In the genomic region with DNA sequence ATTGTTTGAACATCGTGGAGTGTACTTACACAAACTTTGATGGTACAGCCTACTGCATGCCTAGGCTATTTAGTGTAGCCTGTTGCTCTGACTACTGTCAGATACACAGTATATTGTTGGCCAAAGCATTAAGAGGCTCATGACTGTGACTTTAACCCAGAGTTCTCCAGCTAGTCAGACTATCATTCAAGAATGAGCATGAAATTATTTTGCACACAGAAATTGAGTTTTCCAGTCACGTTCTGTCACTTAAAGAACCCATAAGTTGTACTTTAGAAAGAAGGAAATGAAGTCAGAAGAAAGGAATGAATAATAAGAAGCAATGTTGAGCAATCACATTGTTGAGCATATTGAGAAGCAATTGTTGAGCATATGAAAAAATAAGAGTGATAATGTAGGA, we compare ENCODE assay signal across 16 cellular contexts. TPM values are rescaled to one million over a fixed set of nuclear protein-coding genes. Genes with fewer than 3 reads are reported as not detected.
DNase-seq lines count a peak whose midpoint lies in the region; ATAC-seq and TF ChIP-seq lines count a peak whose summit lies in the region.
"Had no signal": no experiment of that assay in that cellular context is flagged by ENCODE, and none has a peak within 500 bp of the region (broad histone marks: within the 10 kb centered on the region; RNA-seq: fewer than 3 reads in every experiment).

No MANE protein-coding gene starts in this region.

- no peaks in the 10 kb centered on the region for H3K27me3 Mint-ChIP-seq in activated CD4-positive, alpha-beta T cell treated with anti-CD3 and anti-CD28 coated beads for 36 hours
- H3K27me3 Mint-ChIP-seq in activated CD4-positive, alpha-beta T cell treated with anti-CD3 and anti-CD28 coated beads, Interleukin-2, amount 10 ng/mL, durations not matched to agents 24 days and 14 days: no peaks in the 10 kb centered on the region
- H3K27me3 Mint-ChIP-seq: activated CD8-positive, alpha-beta T cell treated with anti-CD3 and anti-CD28 coated beads for 36 hours; activated naive CD8-positive, alpha-beta T cell treated with anti-CD3 and anti-CD28 coated beads, Interleukin-2, amount 50 U/mL, for 24 hours; T-cell had no signal

- H3K4me1 Mint-ChIP-seq in activated CD4-positive, alpha-beta T cell treated with anti-CD3 and anti-CD28 coated beads for 36 hours: peaks cover 9% of the 10 kb centered on the region
- peaks cover 8% of the 10 kb centered on the region for H3K4me1 Mint-ChIP-seq in activated CD4-positive, alpha-beta T cell treated with anti-CD3 and anti-CD28 coated beads, Interleukin-2, amount 10 ng/mL, durations not matched to agents 24 days and 14 days
- H3K4me1 Mint-ChIP-seq in stimulated activated effector memory CD8-positive, alpha-beta T cell treated with anti-CD3 and anti-CD28 coated beads, Interleukin-12 subunit alpha, Interleukin-12 subunit beta, amount 100 ng/mL, for 72 hours: peaks cover 4% of the 10 kb centered on the region

- intact Hi-C loops in activated CD4-positive, alpha-beta T cell treated with anti-CD3 and anti-CD28 coated beads for 36 hours (cut with DNase I, micrococcal nuclease): no loop called here
- intact Hi-C loops in activated CD4-positive, alpha-beta T cell treated with anti-CD3 and anti-CD28 coated beads, Interleukin-2, amount 10 ng/mL, durations not matched to agents 24 days and 14 days (cut with micrococcal nuclease): no loop called here

- H3K9ac ChIP-seq in SK-N-MC (ENCODE audit: insufficient read length): no peak overlapping the region

- CTCF ChIA-PET in activated CD4-positive, alpha-beta T cell treated with anti-CD3 and anti-CD28 coated beads for 36 hours (lab: Charles Lee): interaction anchor here (1.3 kb wide), 1 partner anchor 14 kb away, joined by 3 read pairs; no protein-coding TSS in a partner anchor

- H3K9me3 Mint-ChIP-seq in activated CD4-positive, alpha-beta T cell treated with anti-CD3 and anti-CD28 coated beads for 36 hours (ENCODE audit: low read depth): no peaks in the 10 kb centered on the region
- H3K9me3 Mint-ChIP-seq in activated CD4-positive, alpha-beta T cell treated with anti-CD3 and anti-CD28 coated beads, Interleukin-2, amount 10 ng/mL, durations not matched to agents 24 days and 14 days: no peaks in the 10 kb centered on the region
- no peaks in the 10 kb centered on the region for H3K9me3 Mint-ChIP-seq in stimulated activated effector memory CD8-positive, alpha-beta T cell treated with anti-CD3 and anti-CD28 coated beads, Interleukin-12 subunit alpha, Interleukin-12 subunit beta, amount 100 ng/mL, for 72 hours
- H3K9me3 Mint-ChIP-seq: activated CD8-positive, alpha-beta T cell treated with anti-CD3 and anti-CD28 coated beads for 36 hours; activated naive CD8-positive, alpha-beta T cell treated with anti-CD3 and anti-CD28 coated beads, Interleukin-2, amount 50 U/mL, for 24 hours; T-cell had no signal

- H3K4me3 Mint-ChIP-seq in activated CD4-positive, alpha-beta T cell treated with anti-CD3 and anti-CD28 coated beads for 36 hours: no peak overlapping the region
- H3K4me3 Mint-ChIP-seq in activated CD4-positive, alpha-beta T cell treated with anti-CD3 and anti-CD28 coated beads, Interleukin-2, amount 10 ng/mL, durations not matched to agents 24 days and 14 days: no peak overlapping the region
- H3K4me3 Mint-ChIP-seq in stimulated activated effector memory CD8-positive, alpha-beta T cell treated with anti-CD3 and anti-CD28 coated beads, Interleukin-12 subunit alpha, Interleukin-12 subunit beta, amount 100 ng/mL, for 72 hours: no peak overlapping the region
- H3K4me3 Mint-ChIP-seq: activated CD8-positive, alpha-beta T cell treated with anti-CD3 and anti-CD28 coated beads for 36 hours; activated naive CD8-positive, alpha-beta T cell treated with anti-CD3 and anti-CD28 coated beads, Interleukin-2, amount 50 U/mL, for 24 hours; T-cell had no signal

- H3K4me3 ChIP-seq in SK-N-MC: 0 out of 2 replicates have a peak overlapping the region, but pooled peaks have one; percentile 22
- H3K4me3 ChIP-seq in fibroblast of pulmonary artery (replicated peaks; ENCODE audit: low read depth, low read length): no peak overlapping the region
- H3K4me3 ChIP-seq: gastroesophageal sphincter, vagina had no signal

- H3K27ac ChIP-seq in SK-N-MC: peak overlapping the region; percentile 84
- H3K27ac ChIP-seq: gastroesophageal sphincter, vagina had no signal

- H3K27ac Mint-ChIP-seq in activated CD4-positive, alpha-beta T cell treated with anti-CD3 and anti-CD28 coated beads for 36 hours: no peak overlapping the region
- H3K27ac Mint-ChIP-seq in activated CD4-positive, alpha-beta T cell treated with anti-CD3 and anti-CD28 coated beads, Interleukin-2, amount 10 ng/mL, durations not matched to agents 24 days and 14 days: no peak overlapping the region
- peak overlapping the region; percentile 41 for H3K27ac Mint-ChIP-seq in stimulated activated effector memory CD8-positive, alpha-beta T cell treated with anti-CD3 and anti-CD28 coated beads, Interleukin-12 subunit alpha, Interleukin-12 subunit beta, amount 100 ng/mL, for 72 hours
- H3K27ac Mint-ChIP-seq: activated CD8-positive, alpha-beta T cell treated with anti-CD3 and anti-CD28 coated beads for 36 hours; activated naive CD8-positive, alpha-beta T cell treated with anti-CD3 and anti-CD28 coated beads, Interleukin-2, amount 50 U/mL, for 24 hours; T-cell had no signal

- TF ChIP-seq CTCF in fibroblast of pulmonary artery (IDR thresholded peaks at IDR 0.05; ENCODE audit: low read length, missing control alignments): no peak

- peaks cover 54% of the 10 kb centered on the region for H3K36me3 Mint-ChIP-seq in activated CD4-positive, alpha-beta T cell treated with anti-CD3 and anti-CD28 coated beads for 36 hours (ENCODE audit: low read depth)
- H3K36me3 Mint-ChIP-seq in activated CD4-positive, alpha-beta T cell treated with anti-CD3 and anti-CD28 coated beads, Interleukin-2, amount 10 ng/mL, durations not matched to agents 24 days and 14 days (ENCODE audit: low read depth): peaks cover 68% of the 10 kb centered on the region
- H3K36me3 Mint-ChIP-seq in stimulated activated effector memory CD8-positive, alpha-beta T cell treated with anti-CD3 and anti-CD28 coated beads, Interleukin-12 subunit alpha, Interleukin-12 subunit beta, amount 100 ng/mL, for 72 hours: peaks cover 100% of the 10 kb centered on the region

- H3K36me3 ChIP-seq in SK-N-MC (ENCODE audit: insufficient read depth, low read length): peaks cover 28% of the 10 kb centered on the region; the same call in 1 of the 2 replicates

- ATAC-seq in activated CD4-positive, alpha-beta T cell treated with anti-CD3 and anti-CD28 coated beads for 36 hours: peak; percentile 57
- peak; percentile 73 for ATAC-seq in stimulated activated effector memory CD8-positive, alpha-beta T cell treated with anti-CD3 and anti-CD28 coated beads, Interleukin-12 subunit alpha, Interleukin-12 subunit beta, amount 100 ng/mL, for 72 hours
- ATAC-seq in GM21367 (IDR thresholded peaks at IDR 0.05; ENCODE audit: unreplicated experiment): no peak
- ATAC-seq: activated CD8-positive, alpha-beta T cell treated with anti-CD3 and anti-CD28 coated beads for 36 hours; activated naive CD8-positive, alpha-beta T cell treated with anti-CD3 and anti-CD28 coated beads, Interleukin-2, amount 50 U/mL, for 24 hours; gastroesophageal sphincter; T-cell had no signal

- POLR2A ChIA-PET in activated CD4-positive, alpha-beta T cell treated with anti-CD3 and anti-CD28 coated beads for 36 hours (lab: Charles Lee): no interaction called here

- no peaks in the 10 kb centered on the region for H3K9me3 ChIP-seq in SK-N-MC (ENCODE audit: low read depth, low read length)
- H3K9me3 ChIP-seq: gastroesophageal sphincter, vagina had no signal

- DNase-seq in activated CD4-positive, alpha-beta T cell treated with anti-CD3 and anti-CD28 coated beads for 36 hours: no peak
- DNase-seq in activated CD4-positive, alpha-beta T cell treated with anti-CD3 and anti-CD28 coated beads, Interleukin-2, amount 10 ng/mL, durations not matched to agents 24 days and 14 days: no peak
- peak; percentile 34 for DNase-seq in SK-N-MC (ENCODE audit: low read depth, low spot score)
- DNase-seq in fibroblast of pulmonary artery (ENCODE audit: low read depth): peak; percentile 81
- no peak for DNase-seq in stimulated activated effector memory CD8-positive, alpha-beta T cell treated with anti-CD3 and anti-CD28 coated beads, Interleukin-12 subunit alpha, Interleukin-12 subunit beta, amount 100 ng/mL, for 72 hours (ENCODE audit: low spot score in 2 of 2)
- no peak for DNase-seq in superior temporal gyrus (ENCODE audit: extremely low spot score)
- DNase-seq in NCI-H345 (lab: John Stamatoyannopoulos, UW): no peak
- DNase-seq: activated CD8-positive, alpha-beta T cell treated with anti-CD3 and anti-CD28 coated beads for 36 hours; activated naive CD8-positive, alpha-beta T cell treated with anti-CD3 and anti-CD28 coated beads, Interleukin-2, amount 50 U/mL, for 24 hours; GF-D8; NCI-H510A; T-cell had no signal

RNA-seq across cellular contexts. Expression of gene SLC22A13, which starts 37.6 kb away (rescaled TPM):
- under 1 TPM; 0.21 TPM for total RNA-seq in activated CD4-positive, alpha-beta T cell treated with anti-CD3 and anti-CD28 coated beads for 36 hours
- total RNA-seq in activated CD4-positive, alpha-beta T cell treated with anti-CD3 and anti-CD28 coated beads, Interleukin-2, amount 10 ng/mL, durations not matched to agents 24 days and 14 days: 0.47 and 0.54 TPM in 2 replicates
- total RNA-seq: vagina had no signal

RNA-seq across cellular contexts. Expression of gene SLC22A14, which starts 54.1 kb away (rescaled TPM):
- total RNA-seq in activated CD4-positive, alpha-beta T cell treated with anti-CD3 and anti-CD28 coated beads for 36 hours: not detected
- total RNA-seq in activated CD4-positive, alpha-beta T cell treated with anti-CD3 and anti-CD28 coated beads, Interleukin-2, amount 10 ng/mL, durations not matched to agents 24 days and 14 days: not detected in 2 replicates
- total RNA-seq: activated CD8-positive, alpha-beta T cell treated with anti-CD3 and anti-CD28 coated beads for 36 hours; H1 had no signal

Comparison
In these comparisons a context has a peak if more than half of its experiments do, and no peak if none do; other contexts are left out.
1. DNase-seq: peak in SK-N-MC (single experiment) and fibroblast of pulmonary artery (single experiment); none in activated CD4-positive, alpha-beta T cell treated with anti-CD3 and anti-CD28 coated beads for 36 hours (single experiment), activated CD4-positive, alpha-beta T cell treated with anti-CD3 and anti-CD28 coated beads, Interleukin-2, amount 10 ng/mL, durations not matched to agents 24 days and 14 days (single experiment), stimulated activated effector memory CD8-positive, alpha-beta T cell treated with anti-CD3 and anti-CD28 coated beads, Interleukin-12 subunit alpha, Interleukin-12 subunit beta, amount 100 ng/mL, for 72 hours (0 of 2), superior temporal gyrus (single experiment) and NCI-H345 (single experiment).